ENCODE assay signal across 9 cellular contexts in the genomic region with DNA sequence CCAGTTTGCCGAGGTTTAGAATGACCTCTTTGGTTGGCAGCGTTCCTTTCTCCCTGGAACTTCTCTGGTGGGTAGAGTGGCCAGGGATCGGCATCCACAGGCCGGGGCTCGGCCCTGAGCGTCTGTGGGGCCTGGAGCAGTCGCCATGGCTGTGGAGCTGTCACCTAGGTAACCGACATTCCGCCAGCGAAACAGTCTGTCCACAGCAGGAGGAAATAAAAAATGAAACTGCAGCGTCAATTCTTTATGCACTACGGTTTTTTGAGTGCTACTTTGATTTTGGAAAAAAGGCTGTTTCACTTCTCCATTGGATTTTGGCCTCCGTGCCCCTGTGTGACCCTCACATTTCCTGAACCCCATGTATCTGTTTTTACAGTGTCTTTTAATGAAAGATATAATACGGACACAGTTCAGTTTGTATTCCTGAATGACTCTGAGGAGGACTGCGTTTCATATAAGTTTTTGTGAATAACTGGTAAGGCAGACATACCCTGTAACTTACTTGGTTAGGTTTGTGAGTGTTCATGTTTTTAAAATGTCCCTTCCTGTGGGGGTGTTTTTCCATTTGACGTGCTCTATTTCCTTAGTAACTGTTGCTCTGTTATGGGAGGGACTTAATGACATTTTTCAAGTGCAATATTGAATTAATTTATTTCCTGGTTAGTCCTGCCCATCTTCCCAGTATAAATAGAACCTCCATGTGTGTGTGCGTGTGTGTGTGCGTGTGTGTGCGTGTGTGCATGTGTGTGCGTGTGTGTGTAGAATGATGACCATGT.
DNase-seq lines count a peak whose midpoint lies in the region; ATAC-seq and TF ChIP-seq lines count a peak whose summit lies in the region.
"Had no signal": no experiment of that assay in that cellular context is flagged by ENCODE, and none has a peak within 500 bp of the region (broad histone marks: within the 10 kb centered on the region; RNA-seq: fewer than 3 reads in every experiment).

No MANE protein-coding gene starts in this region.

- H3K9me3 ChIP-seq in KOPT-K1 (ENCODE audit: insufficient read depth, low read length, poor library complexity, severe bottlenecking), result no peaks in the 10 kb centered on the region
- no peaks in the 10 kb centered on the region for H3K9me3 ChIP-seq in ovary

- peak; percentile 57 to 73 for ATAC-seq in activated naive CD4-positive, alpha-beta T cell treated with anti-CD3 and anti-CD28 coated beads, Interleukin-2, amount 50 U/mL, for 72 hours
- ATAC-seq in HG03521 (IDR thresholded peaks at IDR 0.05; ENCODE audit: unreplicated experiment), result no peak

- no peaks in the 10 kb centered on the region for H3K9me3 Mint-ChIP-seq in activated naive CD4-positive, alpha-beta T cell treated with anti-CD3 and anti-CD28 coated beads, Interleukin-2, amount 50 U/mL, for 72 hours

- intact Hi-C loops in ovary (cut with DNase I), result loop anchor here in 1 of 4 donors (10.0 kb wide), 1 partner anchor 167 kb away; the partner anchor contains the start of gene LDLRAD4

- H3K4me3 ChIP-seq in ovary, result peak overlapping the region; percentile 20

- no peaks in the 10 kb centered on the region for H3K27me3 ChIP-seq in ovary

- no peaks in the 10 kb centered on the region for H3K36me3 ChIP-seq in KOPT-K1 (ENCODE audit: insufficient read depth, low read length)
- H3K36me3 ChIP-seq in ovary, result no peaks in the 10 kb centered on the region

- H3K27ac ChIP-seq in KOPT-K1 (ENCODE audit: low read depth, low read length, poor library complexity, severe bottlenecking), result peak overlapping the region; percentile 34
- no peak overlapping the region for H3K27ac ChIP-seq in ovary
- H3K27ac ChIP-seq: C4-2B had no signal

- TF ChIP-seq POLR2A in ovary (IDR thresholded peaks at IDR 0.05), result no peak

- no peak for TF ChIP-seq EP300 in ovary (IDR thresholded peaks at IDR 0.05)

- WGBS in ovary, 3 donors, result 22 to 25% (median 22%) methylated on average over 20 of the region's 20 CpGs

- H3K4me1 ChIP-seq in ovary (ENCODE audit: insufficient read depth), result peaks cover 6% of the 10 kb centered on the region

- H3K27ac Mint-ChIP-seq in activated naive CD4-positive, alpha-beta T cell treated with anti-CD3 and anti-CD28 coated beads, Interleukin-2, amount 50 U/mL, for 72 hours, result peak overlapping the region; percentile 97 to 98

- DNase-seq in NCI-H2107 treated with DMSO at 0.1 percent for 48 hours (lab: John Stamatoyannopoulos, UW; ENCODE audit: unreplicated experiment) (peak; percentile 2), NCI-H2107 (lab: John Stamatoyannopoulos, UW) (no peak), glomerular endothelial cell (ENCODE audit: extremely low read depth, low read depth, low spot score) (peak; percentile 78), ovary (peak; percentile 18 to 63 (median 46)), NCI-H226 (no peak)
- peak in 1 of 2 donors; percentile 45 for DNase-seq in activated naive CD4-positive, alpha-beta T cell treated with anti-CD3 and anti-CD28 coated beads, Interleukin-2, amount 50 U/mL, for 72 hours (ENCODE audit: low spot score in 2 of 2)

- no peak for TF ChIP-seq CTCF in ovary (IDR thresholded peaks at IDR 0.05)

- peaks cover 5 to 12% of the 10 kb centered on the region in 2 donors for H3K36me3 Mint-ChIP-seq in activated naive CD4-positive, alpha-beta T cell treated with anti-CD3 and anti-CD28 coated beads, Interleukin-2, amount 50 U/mL, for 72 hours

Comparison
In these comparisons a context has a peak if more than half of its experiments do, and no peak if none do; other contexts are left out.
1. DNase-seq: peak in NCI-H2107 treated with DMSO at 0.1 percent for 48 hours (single experiment), glomerular endothelial cell (single experiment) and ovary (5 of 5); none in NCI-H2107 (single experiment) and NCI-H226 (single experiment).